Comparison of ENCODE assay signal across 1 cellular context in the genomic region with DNA sequence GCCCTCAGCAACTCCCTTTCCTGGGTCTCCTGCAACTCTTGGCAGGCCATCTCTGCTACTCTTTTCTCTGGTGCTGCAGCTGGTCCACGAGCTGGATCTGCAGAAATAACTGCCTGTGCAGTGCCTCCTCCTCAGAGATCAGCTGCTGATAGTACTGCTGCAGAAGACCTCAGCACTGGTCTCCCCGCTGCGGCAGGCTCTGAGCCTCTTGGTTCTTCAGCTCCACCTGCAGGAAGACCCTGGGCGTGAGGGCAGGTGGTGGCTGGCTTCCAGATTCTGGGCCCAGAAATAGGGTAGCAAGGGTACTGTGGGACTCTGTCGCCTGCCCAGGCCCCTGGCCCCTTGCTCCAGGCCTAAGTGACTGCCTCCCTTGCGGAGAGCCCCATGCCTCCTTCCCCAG.
TF ChIP-seq lines count a peak whose summit lies in the region.

No MANE protein-coding gene starts in this region.

TF ChIP-seq in HCT116, 20 proteins besides CTCF, POLR2A, EP300 and RAD21 (continued from another document):
- TF ChIP-seq SP1 (IDR thresholded peaks at IDR 0.05; ENCODE audit: low read depth) (no peak), EGR1 (IDR thresholded peaks at IDR 0.05; ENCODE audit: low read depth) (no peak), JUND (IDR thresholded peaks at IDR 0.05) (no peak), ZFX (IDR thresholded peaks at IDR 0.05) (no peak), TCF7L2 (IDR thresholded peaks at IDR 0.05; ENCODE audit: borderline replicate concordance, extremely low read depth, insufficient read depth, insufficient read length) (no peak), ATF3 (IDR thresholded peaks at IDR 0.05) (no peak), EZH2phosphoT487 (IDR thresholded peaks at IDR 0.05; ENCODE audit: borderline replicate concordance) (no peak), ELF1 (IDR thresholded peaks at IDR 0.05; ENCODE audit: borderline replicate concordance, low read depth) (no peak), CBX3 (IDR thresholded peaks at IDR 0.05; ENCODE audit: low read depth) (no peak), CEBPB (IDR thresholded peaks at IDR 0.05; ENCODE audit: low read depth) (no peak)
- TF ChIP-seq, protein P1, sequence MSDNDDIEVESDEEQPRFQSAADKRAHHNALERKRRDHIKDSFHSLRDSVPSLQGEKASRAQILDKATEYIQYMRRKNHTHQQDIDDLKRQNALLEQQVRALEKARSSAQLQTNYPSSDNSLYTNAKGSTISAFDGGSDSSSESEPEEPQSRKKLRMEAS (IDR thresholded peaks at IDR 0.05) = no peak
- TF ChIP-seq, protein P2, sequence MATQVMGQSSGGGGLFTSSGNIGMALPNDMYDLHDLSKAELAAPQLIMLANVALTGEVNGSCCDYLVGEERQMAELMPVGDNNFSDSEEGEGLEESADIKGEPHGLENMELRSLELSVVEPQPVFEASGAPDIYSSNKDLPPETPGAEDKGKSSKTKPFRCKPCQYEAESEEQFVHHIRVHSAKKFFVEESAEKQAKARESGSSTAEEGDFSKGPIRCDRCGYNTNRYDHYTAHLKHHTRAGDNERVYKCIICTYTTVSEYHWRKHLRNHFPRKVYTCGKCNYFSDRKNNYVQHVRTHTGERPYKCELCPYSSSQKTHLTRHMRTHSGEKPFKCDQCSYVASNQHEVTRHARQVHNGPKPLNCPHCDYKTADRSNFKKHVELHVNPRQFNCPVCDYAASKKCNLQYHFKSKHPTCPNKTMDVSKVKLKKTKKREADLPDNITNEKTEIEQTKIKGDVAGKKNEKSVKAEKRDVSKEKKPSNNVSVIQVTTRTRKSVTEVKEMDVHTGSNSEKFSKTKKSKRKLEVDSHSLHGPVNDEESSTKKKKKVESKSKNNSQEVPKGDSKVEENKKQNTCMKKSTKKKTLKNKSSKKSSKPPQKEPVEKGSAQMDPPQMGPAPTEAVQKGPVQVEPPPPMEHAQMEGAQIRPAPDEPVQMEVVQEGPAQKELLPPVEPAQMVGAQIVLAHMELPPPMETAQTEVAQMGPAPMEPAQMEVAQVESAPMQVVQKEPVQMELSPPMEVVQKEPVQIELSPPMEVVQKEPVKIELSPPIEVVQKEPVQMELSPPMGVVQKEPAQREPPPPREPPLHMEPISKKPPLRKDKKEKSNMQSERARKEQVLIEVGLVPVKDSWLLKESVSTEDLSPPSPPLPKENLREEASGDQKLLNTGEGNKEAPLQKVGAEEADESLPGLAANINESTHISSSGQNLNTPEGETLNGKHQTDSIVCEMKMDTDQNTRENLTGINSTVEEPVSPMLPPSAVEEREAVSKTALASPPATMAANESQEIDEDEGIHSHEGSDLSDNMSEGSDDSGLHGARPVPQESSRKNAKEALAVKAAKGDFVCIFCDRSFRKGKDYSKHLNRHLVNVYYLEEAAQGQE (IDR thresholded peaks at IDR 0.05; ENCODE audit: low read depth) = no peak
- TF ChIP-seq, protein P3, sequence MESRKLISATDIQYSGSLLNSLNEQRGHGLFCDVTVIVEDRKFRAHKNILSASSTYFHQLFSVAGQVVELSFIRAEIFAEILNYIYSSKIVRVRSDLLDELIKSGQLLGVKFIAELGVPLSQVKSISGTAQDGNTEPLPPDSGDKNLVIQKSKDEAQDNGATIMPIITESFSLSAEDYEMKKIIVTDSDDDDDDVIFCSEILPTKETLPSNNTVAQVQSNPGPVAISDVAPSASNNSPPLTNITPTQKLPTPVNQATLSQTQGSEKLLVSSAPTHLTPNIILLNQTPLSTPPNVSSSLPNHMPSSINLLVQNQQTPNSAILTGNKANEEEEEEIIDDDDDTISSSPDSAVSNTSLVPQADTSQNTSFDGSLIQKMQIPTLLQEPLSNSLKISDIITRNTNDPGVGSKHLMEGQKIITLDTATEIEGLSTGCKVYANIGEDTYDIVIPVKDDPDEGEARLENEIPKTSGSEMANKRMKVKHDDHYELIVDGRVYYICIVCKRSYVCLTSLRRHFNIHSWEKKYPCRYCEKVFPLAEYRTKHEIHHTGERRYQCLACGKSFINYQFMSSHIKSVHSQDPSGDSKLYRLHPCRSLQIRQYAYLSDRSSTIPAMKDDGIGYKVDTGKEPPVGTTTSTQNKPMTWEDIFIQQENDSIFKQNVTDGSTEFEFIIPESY (IDR thresholded peaks at IDR 0.05; ENCODE audit: extremely low read depth, insufficient replicate concordance, low read length) = no peak
